ENCODE assay signal across 30 cellular contexts in the genomic region with DNA sequence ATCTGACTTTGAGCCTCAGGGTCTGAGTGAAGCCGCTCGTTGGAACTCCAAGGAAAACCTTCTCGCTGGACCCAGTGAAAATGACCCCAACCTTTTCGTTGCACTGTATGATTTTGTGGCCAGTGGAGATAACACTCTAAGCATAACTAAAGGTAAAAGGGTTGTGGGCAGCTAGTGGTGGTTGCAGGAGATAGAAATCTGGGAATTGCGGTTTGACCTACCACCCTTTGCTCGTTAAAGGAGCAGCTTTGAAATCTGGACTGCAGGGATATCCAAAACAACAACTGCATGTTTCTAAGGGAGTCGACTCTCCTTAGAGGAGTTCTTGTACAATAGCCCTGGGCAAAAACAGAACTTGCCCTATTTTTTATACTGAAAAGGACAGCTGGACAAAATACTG. TPM values are rescaled to one million over a fixed set of nuclear protein-coding genes. Genes with fewer than 3 reads are reported as not detected.
DNase-seq lines count a peak whose midpoint lies in the region; ATAC-seq, FAIRE-seq and TF ChIP-seq lines count a peak whose summit lies in the region.
"Had no signal": no experiment of that assay in that cellular context is flagged by ENCODE, and none has a peak within 500 bp of the region (broad histone marks: within the 10 kb centered on the region; RNA-seq: fewer than 3 reads in every experiment).

No MANE protein-coding gene starts in this region.

- no peak for TF ChIP-seq RAD21 in K562 (CRISPR knock-in tag; conservative IDR thresholded peaks at IDR 0.05 in 1 of 2, IDR thresholded peaks at IDR 0.05 in 1 of 2)

- no peak overlapping the region for H3K4me3 Mint-ChIP-seq in osteocyte (ENCODE audit: unreplicated experiment)
- H3K4me3 Mint-ChIP-seq: activated CD4-positive, alpha-beta T cell treated with anti-CD3 and anti-CD28 coated beads, Interleukin-2, amount 10 ng/mL, durations not matched to agents 24 days and 14 days; activated naive CD8-positive, alpha-beta T cell treated with anti-CD3 and anti-CD28 coated beads for 36 hours; activated T-helper 17 cell treated with anti-CD3 and anti-CD28 coated beads, Interleukin-2, amount 50 U/mL, for 72 hours; effector memory CD8-positive, alpha-beta T cell; T-cell had no signal

- H3K9me3 ChIP-seq in K562 (replicated peaks; ENCODE audit: control insufficient read depth, insufficient read depth, low read depth, low read length), result no peaks in the 10 kb centered on the region
- H3K9me3 ChIP-seq: gastrocnemius medialis, neutrophil, spleen, thyroid gland had no signal

- H3K4me1 Mint-ChIP-seq in osteocyte (ENCODE audit: unreplicated experiment), result peaks cover 44% of the 10 kb centered on the region

- CTCF ChIA-PET in K562 (lab: Yijun Ruan, JAX; ENCODE audit: low intra/inter-chr PET ratio), result interaction anchor here (1.0 to 15.1 kb wide), 2 partner anchors 83 to 147 kb away, joined by 3 to 636 read pairs; no protein-coding TSS in a partner anchor

- in situ Hi-C loops in K562 (cut with MboI), result no loop called here

- no peak overlapping the region for H3K27ac ChIP-seq in K562 (ENCODE audit: extremely low read depth, low read depth, low read length)
- H3K27ac ChIP-seq: HL-60, neutrophil, spleen, thyroid gland had no signal

- H3K9ac ChIP-seq in K562 (ENCODE audit: insufficient read depth in 1 of 2, low read depth in 2 of 2, low read length in 2 of 2), result no peak overlapping the region

- TF ChIP-seq EP300 in K562 (IDR thresholded peaks at IDR 0.05; ENCODE audit: low read length), result no peak

- DNase-seq in A172 (ENCODE audit: low spot score) (peak; percentile 50), HT-29 (ENCODE audit: low spot score) (peak; percentile 50), K562 (ENCODE audit: extremely low read depth in 1 of 4, low spot score in 3 of 4) (peak; percentile 84 to 88 (median 87)), osteocyte (ENCODE audit: extremely low spot score, unreplicated experiment) (no peak), posterior cingulate gyrus (no peak), NCI-H748 (lab: John Stamatoyannopoulos, UW; ENCODE audit: unreplicated experiment) (no peak), activated gamma-delta T cell treated with Interleukin-2 at 50 U/mL for 16 hours (no peak)
- DNase-seq in activated CD4-positive, alpha-beta T cell treated with anti-CD3 and anti-CD28 coated beads, Interleukin-2, amount 50 U/mL, for 1 hour, result no peak
- DNase-seq: ACHN; activated CD4-positive, alpha-beta T cell treated with anti-CD3 and anti-CD28 coated beads, Interleukin-2, amount 10 ng/mL, durations not matched to agents 24 days and 14 days; activated naive CD8-positive, alpha-beta T cell treated with anti-CD3 and anti-CD28 coated beads for 36 hours; C1 segment of cervical spinal cord; effector memory CD8-positive, alpha-beta T cell; gastrocnemius medialis; hypothalamus; IMR-90; NCI-H524; retina; spleen; stimulated activated CD4-positive, alpha-beta T cell treated with anti-CD3 and anti-CD28 coated beads, Interleukin-4, amount 100 ng/mL, for 1 hour; stimulated activated naive CD4-positive, alpha-beta T cell; T-cell; thyroid gland had no signal

- peaks cover 27% of the 10 kb centered on the region for H3K36me3 Mint-ChIP-seq in osteocyte (ENCODE audit: unreplicated experiment)

- H4K20me1 ChIP-seq in K562 (replicated peaks; ENCODE audit: control insufficient read depth, insufficient read depth, low read length), result peaks cover 24% of the 10 kb centered on the region

- no peaks in the 10 kb centered on the region for H3K9me1 ChIP-seq in K562 (ENCODE audit: control insufficient read depth, insufficient read depth, low read length)

- H3K36me3 ChIP-seq in K562 (ENCODE audit: control insufficient read depth, insufficient read depth, low read length), result peaks cover 46% of the 10 kb centered on the region

- 18% methylated on average over 7 of the region's 7 CpGs for WGBS in K562 (ENCODE audit: insufficient coverage, low coverage, missing lambda C conversion rate)

- TSS peak; percentile 26 for BruUV-seq in K562 (replicated peaks; lab: Mats Ljungman, UMichigan)

- intact Hi-C loops in K562 (cut with micrococcal nuclease), result loop anchor here (1.0 kb wide), 1 partner anchor 10 kb away; no protein-coding TSS in a partner anchor
- intact Hi-C loops in posterior cingulate gyrus (cut with DNase I), result no loop called here

- TF ChIP-seq POLR2A in K562 (conservative IDR thresholded peaks at IDR 0.05), result no peak

- peak; percentile 6 for FAIRE-seq in K562 (lab: Jason Lieb, UNC)
- FAIRE-seq: colon had no signal

- H3K27me3 ChIP-seq in K562 (ENCODE audit: control insufficient read depth in 2 of 2, insufficient read depth in 2 of 2, low read length in 2 of 2), result no peaks in the 10 kb centered on the region
- H3K27me3 ChIP-seq: gastrocnemius medialis, neutrophil, spleen, thyroid gland had no signal

- TF ChIP-seq CTCF in K562 (IDR thresholded peaks at IDR 0.05 in 2 of 3, conservative IDR thresholded peaks at IDR 0.05 in 1 of 3; ENCODE audit: insufficient read depth in 2 of 3, low read depth in 1 of 3, low read length in 3 of 3) (no peak), osteocyte (IDR thresholded peaks at IDR 0.05) (no peak)

- H3K4me2 ChIP-seq in K562 (ENCODE audit: insufficient read depth, low read length), result no peak overlapping the region

- H2AFZ ChIP-seq in K562 (ENCODE audit: low read depth, low read length), result no peak overlapping the region

- H3K27ac Mint-ChIP-seq in osteocyte (ENCODE audit: unreplicated experiment), result peak overlapping the region; percentile 54
- H3K27ac Mint-ChIP-seq: activated CD4-positive, alpha-beta T cell treated with anti-CD3 and anti-CD28 coated beads, Interleukin-2, amount 10 ng/mL, durations not matched to agents 24 days and 14 days; activated naive CD8-positive, alpha-beta T cell treated with anti-CD3 and anti-CD28 coated beads for 36 hours; activated T-helper 17 cell treated with anti-CD3 and anti-CD28 coated beads, Interleukin-2, amount 50 U/mL, for 72 hours; T-cell had no signal

- no peaks in the 10 kb centered on the region; a peak in 1 of 5 replicates for H3K4me1 ChIP-seq in K562 (replicated peaks in 1 of 2; ENCODE audit: control insufficient read depth in 2 of 2, insufficient read depth in 2 of 2, low read length in 2 of 2)

- ATAC-seq in K562, result peak; percentile 80
- ATAC-seq: activated T-helper 17 cell treated with anti-CD3 and anti-CD28 coated beads, Interleukin-2, amount 50 U/mL, for 72 hours; effector memory CD8-positive, alpha-beta T cell; esophagus mucosa; gastrocnemius medialis; T-cell had no signal

- H3K9me3 Mint-ChIP-seq in osteocyte (ENCODE audit: unreplicated experiment), result no peaks in the 10 kb centered on the region
- H3K9me3 Mint-ChIP-seq: activated CD4-positive, alpha-beta T cell treated with anti-CD3 and anti-CD28 coated beads, Interleukin-2, amount 10 ng/mL, durations not matched to agents 24 days and 14 days; activated naive CD8-positive, alpha-beta T cell treated with anti-CD3 and anti-CD28 coated beads for 36 hours; activated T-helper 17 cell treated with anti-CD3 and anti-CD28 coated beads, Interleukin-2, amount 50 U/mL, for 72 hours; effector memory CD8-positive, alpha-beta T cell; T-cell had no signal

- POLR2A ChIA-PET in K562 (lab: Yijun Ruan, JAX), result interaction anchor here (0.5 to 7.5 kb wide), 18 partner anchors 8 to 122 kb away, joined by 3 to 99 read pairs (median 4); partner anchors contain the start of gene ABL1

- no peaks in the 10 kb centered on the region for H3K79me2 ChIP-seq in K562 (ENCODE audit: control insufficient read depth, insufficient read depth, low read length)

- H3K27me3 Mint-ChIP-seq in osteocyte (ENCODE audit: unreplicated experiment), result no peaks in the 10 kb centered on the region
- H3K27me3 Mint-ChIP-seq: activated CD4-positive, alpha-beta T cell treated with anti-CD3 and anti-CD28 coated beads, Interleukin-2, amount 10 ng/mL, durations not matched to agents 24 days and 14 days; activated naive CD8-positive, alpha-beta T cell treated with anti-CD3 and anti-CD28 coated beads for 36 hours; activated T-helper 17 cell treated with anti-CD3 and anti-CD28 coated beads, Interleukin-2, amount 50 U/mL, for 72 hours; effector memory CD8-positive, alpha-beta T cell; T-cell had no signal

- no peak overlapping the region for H3K4me3 ChIP-seq in K562
- H3K4me3 ChIP-seq: gastrocnemius medialis, spleen, thyroid gland had no signal

RNA-seq across cellular contexts. Expression of gene ABL1, which starts 19.0 kb away (rescaled TPM):
- total RNA-seq in A172 (2014; rRNA removed; shearing (Covaris generic)), result 6.8 and 13.1 TPM in 2 replicates
- total RNA-seq in HT-29 (2014; rRNA removed; shearing (Covaris generic)), result 15.1 and 16.4 TPM in 2 replicates
- 105 and 142 TPM in 2 replicates for total RNA-seq in K562 (2011; cell fraction: chromatin; rRNA removed; ENCODE audit: low replicate concordance)
- total RNA-seq in K562 (2011; cell fraction: nucleolus; rRNA removed), result 81.7 and 83.9 TPM in 2 replicates
- 75.2 and 77.0 TPM in 2 replicates for total RNA-seq in K562 (2011; cell fraction: nucleoplasm; rRNA removed)
- total RNA-seq in K562 (2014; rRNA removed) (45.1 and 61.3 TPM in 2 replicates), K562 (2014; rRNA removed; fragmentation: Illumina TruSeq; extraction: Trizol) (28.6 and 30.2 TPM in 2 replicates), K562 (2015; rRNA removed; fragmentation: Illumina TruSeq; extraction: Trizol) (37.8 and 41.0 TPM in 2 replicates), K562 (2021) (124 and 130 TPM in 2 replicates), osteocyte (97.7 and 101 TPM in 2 replicates)
- polyA plus RNA-seq in K562 (2011; rRNA removed) (26.0 and 35.7 TPM in 2 replicates), K562 (2014; fragmentation: Illumina TruSeq; extraction: Trizol) (64.0 and 77.9 TPM in 2 replicates), K562 (2014; fragmentation: Nextera tagmentation; extraction: Ambion mirVana) (1 to 10 TPM; 1.5 to 1.6 TPM), K562 (2014; rRNA removed) (59.7 and 60.0 TPM in 2 replicates)
- polyA plus RNA-seq in K562 (2011; cell fraction: cytosol; rRNA removed), result 44.5 and 48.8 TPM in 2 replicates
- 51.1 and 57.1 TPM in 2 replicates for polyA plus RNA-seq in K562 (2011; cell fraction: nucleus; rRNA removed)
- polyA plus RNA-seq in K562 (2012), result 65.2 and 79.7 TPM in 2 replicates
- 64.2 and 66.3 TPM in 2 replicates for polyA minus RNA-seq in K562 (2011; rRNA and poly(A)+ RNA removed)
- polyA minus RNA-seq in K562 (2011; cell fraction: cytosol; rRNA and poly(A)+ RNA removed), result 93.5 and 149 TPM in 2 replicates
- 21.7 and 40.1 TPM in 2 replicates for polyA minus RNA-seq in K562 (2011; cell fraction: nucleus; rRNA and poly(A)+ RNA removed)

RNA-seq across cellular contexts. Expression of gene QRFP, which starts 42.5 kb away (rescaled TPM):
- total RNA-seq in A172 (2014; rRNA removed; shearing (Covaris generic)), result not detected in 2 replicates
- not detected in 2 replicates for total RNA-seq in HT-29 (2014; rRNA removed; shearing (Covaris generic))
- not detected in 2 replicates for total RNA-seq in K562 (2011; cell fraction: chromatin; rRNA removed; ENCODE audit: low replicate concordance)
- total RNA-seq in K562 (2011; cell fraction: nucleolus; rRNA removed), result not detected in 2 replicates
- total RNA-seq in K562 (2011; cell fraction: nucleoplasm; rRNA removed), result not detected in 2 replicates
- not detected in 2 replicates for total RNA-seq in K562 (2014; rRNA removed)
- not detected in 2 replicates for total RNA-seq in K562 (2014; rRNA removed; fragmentation: Illumina TruSeq; extraction: Trizol)
- total RNA-seq in K562 (2015; rRNA removed; fragmentation: Illumina TruSeq; extraction: Trizol), result not detected in 2 replicates
- total RNA-seq in K562 (2021), result not detected in 2 replicates
- not detected in 2 replicates for polyA plus RNA-seq in K562 (2011; rRNA removed)
- not detected in 2 replicates for polyA plus RNA-seq in K562 (2011; cell fraction: cytosol; rRNA removed)
- not detected in 2 replicates for polyA plus RNA-seq in K562 (2011; cell fraction: nucleus; rRNA removed)
- 0.51 and 0.70 TPM in 2 replicates for polyA plus RNA-seq in K562 (2012)
- polyA plus RNA-seq in K562 (2014; fragmentation: Illumina TruSeq; extraction: Trizol), result not detected in 2 replicates
- polyA plus RNA-seq in K562 (2014; fragmentation: Nextera tagmentation; extraction: Ambion mirVana), result not detected
- polyA plus RNA-seq in K562 (2014; rRNA removed), result not detected in 2 replicates
- not detected in 2 replicates for polyA minus RNA-seq in K562 (2011; rRNA and poly(A)+ RNA removed)
- polyA minus RNA-seq in K562 (2011; cell fraction: cytosol; rRNA and poly(A)+ RNA removed), result not detected in 2 replicates
- not detected in 2 replicates for polyA minus RNA-seq in K562 (2011; cell fraction: nucleus; rRNA and poly(A)+ RNA removed)
- not detected in 2 replicates for total RNA-seq in osteocyte
- total RNA-seq: activated CD4-positive, alpha-beta T cell treated with anti-CD3 and anti-CD28 coated beads, Interleukin-2, amount 10 ng/mL, durations not matched to agents 24 days and 14 days; activated naive CD8-positive, alpha-beta T cell treated with anti-CD3 and anti-CD28 coated beads for 36 hours; activated T-helper 17 cell treated with anti-CD3 and anti-CD28 coated beads, Interleukin-2, amount 50 U/mL, for 72 hours; esophagus mucosa; gastrocnemius medialis; H4; IMR-90; lower leg skin; spleen; T-cell; thyroid gland had no signal
- polyA plus RNA-seq: IMR-90 had no signal

Comparison
In these comparisons a context has a peak if more than half of its experiments do, and no peak if none do; other contexts are left out.
1. DNase-seq: peak in A172 (single experiment), HT-29 (single experiment) and K562 (4 of 4); none in osteocyte (single experiment), posterior cingulate gyrus (0 of 10), activated CD4-positive, alpha-beta T cell treated with anti-CD3 and anti-CD28 coated beads, Interleukin-2, amount 50 U/mL, for 1 hour (single experiment), NCI-H748 (single experiment) and activated gamma-delta T cell treated with Interleukin-2 at 50 U/mL for 16 hours (single experiment).